In the genomic region with DNA sequence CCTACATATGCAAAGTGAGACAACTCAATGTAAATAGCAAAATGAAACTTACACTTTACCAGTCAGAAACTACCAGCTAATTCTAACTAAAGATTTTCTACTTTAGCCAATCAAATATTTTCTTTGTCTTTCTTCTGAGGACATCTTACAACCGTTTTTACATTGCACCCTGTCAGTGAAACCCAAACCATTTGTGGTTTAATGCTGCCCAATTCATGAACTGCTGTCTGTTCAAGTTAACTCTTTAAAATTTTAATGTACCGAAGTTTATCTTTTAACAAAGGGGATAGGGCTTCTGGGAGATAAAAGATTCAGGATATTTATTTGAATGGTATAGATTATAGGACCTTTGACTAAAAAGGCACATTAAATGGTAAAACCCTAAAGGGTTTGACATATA, we compare ENCODE assay signal across 25 cellular contexts.
DNase-seq lines count a peak whose midpoint lies in the region; ATAC-seq, FAIRE-seq and TF ChIP-seq lines count a peak whose summit lies in the region.
"Had no signal": no experiment of that assay in that cellular context is flagged by ENCODE, and none has a peak within 500 bp of the region (broad histone marks: within the 10 kb centered on the region; RNA-seq: fewer than 3 reads in every experiment).

No MANE protein-coding gene starts in this region.

- no peak for FAIRE-seq in pancreas (lab: Jason Lieb, UNC)
- FAIRE-seq: A204.1, D721Med, G401.6, GM12891, GM19239 had no signal

- intact Hi-C loops in psoas muscle (cut with DNase I) (no loop called here), pancreas (cut with DNase I) (no loop called here)

- H3K9me3 Mint-ChIP-seq in endothelial cell (ENCODE audit: unreplicated experiment) = no peaks in the 10 kb centered on the region
- H3K9me3 Mint-ChIP-seq in nephron progenitor cell = peaks cover 8% of the 10 kb centered on the region
- H3K9me3 Mint-ChIP-seq: CD4-positive, alpha-beta memory T cell; CD4-positive, CD25-positive, alpha-beta regulatory T cell; CD8-positive, alpha-beta memory T cell had no signal

- ATAC-seq in psoas muscle (no peak), pancreas (no peak)

- peak overlapping the region; percentile 98 for H3K27ac Mint-ChIP-seq in endothelial cell (ENCODE audit: unreplicated experiment)
- peak overlapping the region; percentile 98 for H3K27ac Mint-ChIP-seq in nephron progenitor cell
- H3K27ac Mint-ChIP-seq: CD14-positive monocyte; CD4-positive, alpha-beta memory T cell; CD4-positive, CD25-positive, alpha-beta regulatory T cell; CD8-positive, alpha-beta memory T cell had no signal

- no peak overlapping the region for H3K27ac ChIP-seq in HEK293 (ENCODE audit: extremely low read depth, low read depth, low read length)
- no peak overlapping the region for H3K27ac ChIP-seq in psoas muscle
- H3K27ac ChIP-seq in pancreas = no peak overlapping the region
- H3K27ac ChIP-seq: BLaER1 had no signal

- H3K27me3 ChIP-seq in psoas muscle (ENCODE audit: insufficient read depth in 3 of 3, low read length in 2 of 3) (no peaks in the 10 kb centered on the region), pancreas (no peaks in the 10 kb centered on the region)
- H3K27me3 ChIP-seq: BE2C, BLaER1 had no signal

- CTCF ChIA-PET in HEK293 (lab: Yijun Ruan, JAX) = interaction anchor here (1.1 kb wide), 1 partner anchor 11 kb away, joined by 3 read pairs; no protein-coding TSS in a partner anchor

- peaks cover under 1% of the 10 kb centered on the region for H3K36me3 Mint-ChIP-seq in endothelial cell (ENCODE audit: low read depth, unreplicated experiment)
- peaks cover 6% of the 10 kb centered on the region for H3K36me3 Mint-ChIP-seq in nephron progenitor cell (ENCODE audit: low read depth)
- H3K36me3 Mint-ChIP-seq: CD14-positive monocyte; CD4-positive, alpha-beta memory T cell; CD4-positive, CD25-positive, alpha-beta regulatory T cell; CD8-positive, alpha-beta memory T cell had no signal

- H3K4me3 Mint-ChIP-seq in endothelial cell (ENCODE audit: unreplicated experiment) (no peak overlapping the region), nephron progenitor cell (no peak overlapping the region)
- H3K4me3 Mint-ChIP-seq: CD14-positive monocyte; CD4-positive, alpha-beta memory T cell; CD4-positive, CD25-positive, alpha-beta regulatory T cell; CD8-positive, alpha-beta memory T cell had no signal

- H3K36me3 ChIP-seq in HEK293 (ENCODE audit: control insufficient read depth in 2 of 2, insufficient read depth in 1 of 2, low read length in 2 of 2) = no peaks in the 10 kb centered on the region
- H3K36me3 ChIP-seq in psoas muscle (ENCODE audit: insufficient read depth in 1 of 2, low read depth in 1 of 2) = no peaks in the 10 kb centered on the region
- no peaks in the 10 kb centered on the region for H3K36me3 ChIP-seq in pancreas
- H3K36me3 ChIP-seq: BE2C, BLaER1 had no signal

- H3K4me1 ChIP-seq in HEK293 (ENCODE audit: control insufficient read depth, insufficient read depth, low read length) = peaks cover 5% of the 10 kb centered on the region; the same call in 1 of the 2 replicates
- no peaks in the 10 kb centered on the region for H3K4me1 ChIP-seq in psoas muscle
- H3K4me1 ChIP-seq in pancreas = no peaks in the 10 kb centered on the region
- H3K4me1 ChIP-seq: BE2C, Caco-2 had no signal

- no peak for DNase-seq in endothelial cell (ENCODE audit: low spot score)
- no peak for DNase-seq in nephron progenitor cell
- no peak for DNase-seq in NCI-H1417 (lab: John Stamatoyannopoulos, UW)
- DNase-seq in psoas muscle = no peak
- DNase-seq in COLO829 (ENCODE audit: low spot score) = no peak
- no peak for DNase-seq in pancreas
- DNase-seq: 8988T; ACHN; BE2C; C1 segment of cervical spinal cord; Caco-2; Calu3; CD4-positive, alpha-beta memory T cell; CD4-positive, CD25-positive, alpha-beta regulatory T cell; CD8-positive, alpha-beta memory T cell; DMS79 treated with DMSO at 0.1 percent for 48 hours; GF-D8 had no signal

- WGBS in psoas muscle, 3 donors = 49 to 72% (median 62%) methylated on average over 2 of the region's 2 CpGs
- WGBS in pancreas, 2 donors = 32 to 62% methylated on average over 2 of the region's 2 CpGs

- H3K27me3 Mint-ChIP-seq in endothelial cell (ENCODE audit: unreplicated experiment) = no peaks in the 10 kb centered on the region
- no peaks in the 10 kb centered on the region for H3K27me3 Mint-ChIP-seq in nephron progenitor cell (ENCODE audit: low read depth, poor library complexity)
- H3K27me3 Mint-ChIP-seq: CD4-positive, alpha-beta memory T cell had no signal

- H3K9me3 ChIP-seq in HEK293 (ENCODE audit: control insufficient read depth, insufficient read depth, low read depth, low read length) = no peaks in the 10 kb centered on the region
- H3K9me3 ChIP-seq in psoas muscle = no peaks in the 10 kb centered on the region
- H3K9me3 ChIP-seq in pancreas = no peaks in the 10 kb centered on the region
- H3K9me3 ChIP-seq: BE2C, Caco-2 had no signal

- no peak for TF ChIP-seq CTCF in HEK293 (tag by site-specific recombination; IDR thresholded peaks at IDR 0.05)
- TF ChIP-seq CTCF in endothelial cell (IDR thresholded peaks at IDR 0.05; ENCODE audit: unreplicated experiment) = no peak
- no peak for TF ChIP-seq CTCF in nephron progenitor cell (IDR thresholded peaks at IDR 0.05)
- TF ChIP-seq CTCF in psoas muscle (IDR thresholded peaks at IDR 0.05) = no peak
- no peak for TF ChIP-seq CTCF in pancreas (IDR thresholded peaks at IDR 0.05)

- POLR2A ChIA-PET in HEK293 (lab: Yijun Ruan, JAX) = no interaction called here

- H3K4me3 ChIP-seq in HEK293 (ENCODE audit: low read depth, low read length) (no peak overlapping the region), psoas muscle (no peak overlapping the region), pancreas (no peak overlapping the region)
- H3K4me3 ChIP-seq: BLaER1 had no signal

- peaks cover 36% of the 10 kb centered on the region for H3K4me1 Mint-ChIP-seq in endothelial cell (ENCODE audit: unreplicated experiment)
- peaks cover 52% of the 10 kb centered on the region for H3K4me1 Mint-ChIP-seq in nephron progenitor cell
- H3K4me1 Mint-ChIP-seq: CD14-positive monocyte; CD4-positive, alpha-beta memory T cell; CD4-positive, CD25-positive, alpha-beta regulatory T cell; CD8-positive, alpha-beta memory T cell had no signal

TF ChIP-seq in HEK293, 187 proteins besides CTCF, POLR2A, EP300 and RAD21:
- no peak for TF ChIP-seq ZNF140 (tag by site-specific recombination; IDR thresholded peaks at IDR 0.05)
- TF ChIP-seq GLI4 (tag by site-specific recombination; IDR thresholded peaks at IDR 0.05) = no peak
- TF ChIP-seq ZNF677 (tag by site-specific recombination; IDR thresholded peaks at IDR 0.05) = no peak
- no peak for TF ChIP-seq PRDM1 (tag by site-specific recombination; IDR thresholded peaks at IDR 0.05)
- no peak for TF ChIP-seq ZNF132 (tag by site-specific recombination; IDR thresholded peaks at IDR 0.05; ENCODE audit: borderline replicate concordance)
- peak; percentile 97 for TF ChIP-seq ZNF549 (tag by site-specific recombination; IDR thresholded peaks at IDR 0.05)
- no peak for TF ChIP-seq ZNF37A (tag by site-specific recombination; IDR thresholded peaks at IDR 0.05)
